ENCODE assay signal across 33 cellular contexts in the genomic region with DNA sequence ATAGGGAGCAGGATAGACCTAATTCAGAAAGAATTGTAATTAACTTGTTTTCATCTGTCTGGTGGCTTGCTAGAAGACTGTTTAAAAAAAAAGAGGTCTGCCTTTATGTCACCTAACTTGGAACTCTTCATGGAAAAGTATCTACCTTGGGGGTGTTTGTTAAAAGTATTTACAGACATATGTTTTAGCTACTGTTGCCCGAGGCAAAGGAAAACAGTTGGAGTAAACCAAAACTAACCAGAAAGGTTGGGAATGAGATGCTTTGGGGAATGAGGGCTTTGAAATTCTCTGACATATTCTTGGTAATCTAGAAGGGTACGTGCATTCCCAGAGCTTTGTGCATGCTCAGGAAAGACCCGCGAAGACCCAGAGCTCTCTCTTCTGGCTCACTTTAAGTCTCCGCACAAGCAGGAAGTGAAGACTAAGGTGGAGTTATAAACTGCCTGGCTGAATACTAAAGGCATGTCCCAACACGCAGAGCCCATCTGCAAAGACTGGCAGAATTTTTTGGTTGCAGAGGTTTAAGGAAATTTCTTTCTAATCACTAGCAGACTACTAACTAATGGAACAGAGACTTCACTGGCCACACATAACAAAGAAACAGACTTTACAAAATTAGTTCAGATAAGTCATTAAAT. TPM values are rescaled to one million over a fixed set of nuclear protein-coding genes. Genes with fewer than 3 reads are reported as not detected.
DNase-seq lines count a peak whose midpoint lies in the region; ATAC-seq, FAIRE-seq and TF ChIP-seq lines count a peak whose summit lies in the region.
"Had no signal": no experiment of that assay in that cellular context is flagged by ENCODE, and none has a peak within 500 bp of the region (broad histone marks: within the 10 kb centered on the region; RNA-seq: fewer than 3 reads in every experiment).

No MANE protein-coding gene starts in this region.

- no peak overlapping the region for H3K56ac ChIP-seq in H1 (replicated peaks; ENCODE audit: insufficient read length, low read depth, low read length)

- no peak for TF ChIP-seq CTCF in activated CD8-positive, alpha-beta T cell treated with anti-CD3 and anti-CD28 coated beads for 36 hours (IDR thresholded peaks at IDR 0.05)
- TF ChIP-seq CTCF in H1 (IDR thresholded peaks at IDR 0.05; ENCODE audit: control extremely low read depth in 1 of 3, insufficient read depth in 1 of 3, low read depth in 1 of 3, low read length in 3 of 3), result no peak
- no peak for TF ChIP-seq CTCF in type B pancreatic cell (conservative IDR thresholded peaks at IDR 0.05)

- no peaks in the 10 kb centered on the region for H3K4me1 ChIP-seq in H1 (replicated peaks in 1 of 4; ENCODE audit: control insufficient read depth in 3 of 4, insufficient read depth in 4 of 4, low read length in 3 of 4)
- H3K4me1 ChIP-seq: left lung, parathyroid adenoma, tibial nerve had no signal

- peak overlapping the region; percentile 0 for H3K27ac Mint-ChIP-seq in activated CD8-positive, alpha-beta T cell treated with anti-CD3 and anti-CD28 coated beads, Interleukin-2, amount 10 ng/mL, durations not matched to agents 7 days and 5 days
- no peak overlapping the region for H3K27ac Mint-ChIP-seq in activated CD8-positive, alpha-beta T cell treated with anti-CD3 and anti-CD28 coated beads for 36 hours
- H3K27ac Mint-ChIP-seq in type B pancreatic cell, result peak overlapping the region; percentile 53
- H3K27ac Mint-ChIP-seq: mesothelial cell of epicardium had no signal

- POLR2A ChIA-PET in activated CD8-positive, alpha-beta T cell treated with anti-CD3 and anti-CD28 coated beads, Interleukin-2, amount 10 ng/mL, durations not matched to agents 7 days and 5 days (lab: Charles Lee), result no interaction called here
- POLR2A ChIA-PET in activated CD8-positive, alpha-beta T cell treated with anti-CD3 and anti-CD28 coated beads for 36 hours (lab: Charles Lee), result interaction anchor here (1.0 to 1.5 kb wide), 2 partner anchors 9 to 34 kb away, joined by 3 read pairs; partner anchors contain the start of gene HIKESHI
- POLR2A ChIA-PET in H1 (lab: Charles Lee; ENCODE audit: partially characterized antibody), result interaction anchor here (0.7 to 1.7 kb wide), 3 partner anchors 10 to 989 kb away, joined by 3 to 6 read pairs (median 3); no protein-coding TSS in a partner anchor

- H3K14ac ChIP-seq in H1 (ENCODE audit: insufficient read length), result no peak overlapping the region

- no peaks in the 10 kb centered on the region for H3K79me2 ChIP-seq in H1 (ENCODE audit: control insufficient read depth in 1 of 2, insufficient read depth in 2 of 2, low read length in 2 of 2)
- H3K79me2 ChIP-seq: parathyroid adenoma had no signal

- no peak overlapping the region for H3K4me3 Mint-ChIP-seq in activated CD8-positive, alpha-beta T cell treated with anti-CD3 and anti-CD28 coated beads, Interleukin-2, amount 10 ng/mL, durations not matched to agents 7 days and 5 days
- H3K4me3 Mint-ChIP-seq in activated CD8-positive, alpha-beta T cell treated with anti-CD3 and anti-CD28 coated beads for 36 hours, result no peak overlapping the region
- no peak overlapping the region for H3K4me3 Mint-ChIP-seq in type B pancreatic cell
- H3K4me3 Mint-ChIP-seq: central memory CD8-positive, alpha-beta T cell; mesothelial cell of epicardium; natural killer cell treated with Interleukin-12 subunit alpha and Interleukin-12 subunit beta and Interleukin-15 and Interleukin-18, amount 100 ng/mL, for 72 hours; stimulated activated naive CD8-positive, alpha-beta T cell treated with anti-CD3 and anti-CD28 coated beads, Interleukin-15, amount 100 ng/mL, for 72 hours had no signal

- H3K18ac ChIP-seq in H1 (ENCODE audit: extremely low read depth, low read length), result no peak overlapping the region

- H2AFZ ChIP-seq in H1 (ENCODE audit: low read length), result no peak overlapping the region
- H2AFZ ChIP-seq: parathyroid adenoma had no signal

- H3K9ac ChIP-seq in H1 (replicated peaks in 1 of 4; ENCODE audit: extremely low read depth in 1 of 4, low read depth in 3 of 4, low read length in 3 of 4), result no peak overlapping the region
- H3K9ac ChIP-seq: parathyroid adenoma had no signal

- H3K23ac ChIP-seq in H1 (ENCODE audit: insufficient read length), result no peak overlapping the region

- H4K91ac ChIP-seq in H1 (replicated peaks; ENCODE audit: insufficient read length, low read length), result no peak overlapping the region

- ATAC-seq in activated CD8-positive, alpha-beta T cell treated with anti-CD3 and anti-CD28 coated beads, Interleukin-2, amount 10 ng/mL, durations not matched to agents 7 days and 5 days, result no peak
- no peak for ATAC-seq in activated CD8-positive, alpha-beta T cell treated with anti-CD3 and anti-CD28 coated beads for 36 hours
- no peak for ATAC-seq in HG03280 (IDR thresholded peaks at IDR 0.05; ENCODE audit: unreplicated experiment)
- ATAC-seq in HG03439 (IDR thresholded peaks at IDR 0.05; ENCODE audit: unreplicated experiment), result no peak
- ATAC-seq: left lung; natural killer cell treated with Interleukin-12 subunit alpha and Interleukin-12 subunit beta and Interleukin-15 and Interleukin-18, amount 100 ng/mL, for 72 hours; Panc1; right cardiac atrium; stimulated activated naive CD8-positive, alpha-beta T cell treated with anti-CD3 and anti-CD28 coated beads, Interleukin-15, amount 100 ng/mL, for 72 hours had no signal

- intact Hi-C loops in activated CD8-positive, alpha-beta T cell treated with anti-CD3 and anti-CD28 coated beads for 36 hours (cut with micrococcal nuclease), result no loop called here

- TF ChIP-seq POLR2A in H1 (IDR thresholded peaks at IDR 0.05; ENCODE audit: control extremely low read depth in 1 of 2, low read depth in 2 of 2, low read length in 2 of 2), result no peak

- no peak overlapping the region for H2BK120ac ChIP-seq in H1 (replicated peaks; ENCODE audit: low read depth, low read length)

- H4K20me1 ChIP-seq in H1 (replicated peaks in 1 of 2; ENCODE audit: control insufficient read depth in 1 of 2, insufficient read depth in 2 of 2, low read length in 2 of 2), result no peaks in the 10 kb centered on the region

- H2BK12ac ChIP-seq in H1 (ENCODE audit: low read depth, low read length), result no peak overlapping the region

- no peak overlapping the region for H2BK20ac ChIP-seq in H1 (ENCODE audit: low read length)

- H2BK15ac ChIP-seq in H1 (ENCODE audit: low read length), result no peak overlapping the region

- no peak overlapping the region for H2AK5ac ChIP-seq in H1 (ENCODE audit: low read depth, low read length)

- no peaks in the 10 kb centered on the region for H3K23me2 ChIP-seq in H1 (ENCODE audit: low read depth, low read length)

- H3K4me1 Mint-ChIP-seq in activated CD8-positive, alpha-beta T cell treated with anti-CD3 and anti-CD28 coated beads, Interleukin-2, amount 10 ng/mL, durations not matched to agents 7 days and 5 days (ENCODE audit: low read depth), result no peaks in the 10 kb centered on the region
- peaks cover under 1% of the 10 kb centered on the region for H3K4me1 Mint-ChIP-seq in activated CD8-positive, alpha-beta T cell treated with anti-CD3 and anti-CD28 coated beads for 36 hours (ENCODE audit: low read depth)
- H3K4me1 Mint-ChIP-seq in type B pancreatic cell (ENCODE audit: unreplicated experiment), result peaks cover 4% of the 10 kb centered on the region
- H3K4me1 Mint-ChIP-seq: central memory CD8-positive, alpha-beta T cell; stimulated activated naive CD8-positive, alpha-beta T cell treated with anti-CD3 and anti-CD28 coated beads, Interleukin-15, amount 100 ng/mL, for 72 hours had no signal

- no peaks in the 10 kb centered on the region for H3K27me3 Mint-ChIP-seq in activated CD8-positive, alpha-beta T cell treated with anti-CD3 and anti-CD28 coated beads, Interleukin-2, amount 10 ng/mL, durations not matched to agents 7 days and 5 days (ENCODE audit: low read depth)
- no peaks in the 10 kb centered on the region for H3K27me3 Mint-ChIP-seq in activated CD8-positive, alpha-beta T cell treated with anti-CD3 and anti-CD28 coated beads for 36 hours
- no peaks in the 10 kb centered on the region for H3K27me3 Mint-ChIP-seq in type B pancreatic cell
- H3K27me3 Mint-ChIP-seq: central memory CD8-positive, alpha-beta T cell; natural killer cell treated with Interleukin-12 subunit alpha and Interleukin-12 subunit beta and Interleukin-15 and Interleukin-18, amount 100 ng/mL, for 72 hours; stimulated activated naive CD8-positive, alpha-beta T cell treated with anti-CD3 and anti-CD28 coated beads, Interleukin-15, amount 100 ng/mL, for 72 hours had no signal

- H3K27ac ChIP-seq in H1 (ENCODE audit: low read depth, low read length), result peak overlapping the region; percentile 53; the same call in 1 of the 2 replicates
- H3K27ac ChIP-seq: C4-2B, dorsolateral prefrontal cortex, left lung, parathyroid adenoma, tibial nerve had no signal

- TF ChIP-seq RAD21 in H1 (IDR thresholded peaks at IDR 0.05 in 1 of 2, conservative IDR thresholded peaks at IDR 0.05 in 1 of 2; ENCODE audit: low read depth in 2 of 2, low read length in 2 of 2), result no peak

- peaks cover 0 to 27% (median 14%) of the 10 kb centered on the region in 4 experiments; a peak in 3 of 8 replicates for H3K36me3 ChIP-seq in H1 (ENCODE audit: control insufficient read depth in 2 of 4, insufficient read depth in 4 of 4, low read length in 3 of 4)

- CTCF ChIA-PET in activated CD8-positive, alpha-beta T cell treated with anti-CD3 and anti-CD28 coated beads, Interleukin-2, amount 10 ng/mL, durations not matched to agents 7 days and 5 days (lab: Charles Lee), result no interaction called here
- CTCF ChIA-PET in activated CD8-positive, alpha-beta T cell treated with anti-CD3 and anti-CD28 coated beads for 36 hours (lab: Charles Lee), result interaction anchor here (0.6 to 1.0 kb wide), 2 partner anchors 10 to 121 kb away, joined by 3 read pairs; no protein-coding TSS in a partner anchor
- CTCF ChIA-PET in H1 (lab: Charles Lee; ENCODE audit: partially characterized antibody), result interaction anchor here (1.5 kb wide), 1 partner anchor 20 kb away, joined by 3 read pairs; no protein-coding TSS in a partner anchor

- no peak for FAIRE-seq in H1 (lab: Jason Lieb, UNC)
- FAIRE-seq: endothelial cell of umbilical vein, HTR-8/SVneo had no signal

- peaks cover 58% of the 10 kb centered on the region for H3K36me3 Mint-ChIP-seq in activated CD8-positive, alpha-beta T cell treated with anti-CD3 and anti-CD28 coated beads, Interleukin-2, amount 10 ng/mL, durations not matched to agents 7 days and 5 days (ENCODE audit: low read depth)
- peaks cover 59% of the 10 kb centered on the region for H3K36me3 Mint-ChIP-seq in activated CD8-positive, alpha-beta T cell treated with anti-CD3 and anti-CD28 coated beads for 36 hours (ENCODE audit: low read depth)
- peaks cover 52% of the 10 kb centered on the region for H3K36me3 Mint-ChIP-seq in type B pancreatic cell

- TF ChIP-seq EP300 in H1 (IDR thresholded peaks at IDR 0.05; ENCODE audit: borderline replicate concordance in 1 of 2, low read depth in 2 of 2, low read length in 2 of 2), result no peak

- H3K9me3 ChIP-seq in H1 (ENCODE audit: insufficient read depth in 2 of 2, low read depth in 1 of 2, low read length in 1 of 2), result no peaks in the 10 kb centered on the region; a peak in 1 of 4 replicates

- H3K9me3 Mint-ChIP-seq in activated CD8-positive, alpha-beta T cell treated with anti-CD3 and anti-CD28 coated beads, Interleukin-2, amount 10 ng/mL, durations not matched to agents 7 days and 5 days (ENCODE audit: insufficient read depth), result no peaks in the 10 kb centered on the region
- H3K9me3 Mint-ChIP-seq in activated CD8-positive, alpha-beta T cell treated with anti-CD3 and anti-CD28 coated beads for 36 hours, result no peaks in the 10 kb centered on the region
- peaks cover 14% of the 10 kb centered on the region for H3K9me3 Mint-ChIP-seq in type B pancreatic cell
- H3K9me3 Mint-ChIP-seq: central memory CD8-positive, alpha-beta T cell; natural killer cell treated with Interleukin-12 subunit alpha and Interleukin-12 subunit beta and Interleukin-15 and Interleukin-18, amount 100 ng/mL, for 72 hours; stimulated activated naive CD8-positive, alpha-beta T cell treated with anti-CD3 and anti-CD28 coated beads, Interleukin-15, amount 100 ng/mL, for 72 hours had no signal

- DNase-seq in activated CD8-positive, alpha-beta T cell treated with anti-CD3 and anti-CD28 coated beads, Interleukin-2, amount 10 ng/mL, durations not matched to agents 7 days and 5 days, result no peak
- no peak for DNase-seq in activated CD8-positive, alpha-beta T cell treated with anti-CD3 and anti-CD28 coated beads for 36 hours
- peak; percentile 12 for DNase-seq in M059J (ENCODE audit: low read depth)
- no peak for DNase-seq in H1 (ENCODE audit: low read depth in 1 of 2, low spot score in 2 of 2)
- DNase-seq in type B pancreatic cell (ENCODE audit: extremely low spot score, unreplicated experiment), result no peak
- no peak for DNase-seq in NCI-H1092 (lab: John Stamatoyannopoulos, UW)
- DNase-seq: ACHN; activated effector memory CD4-positive, alpha-beta T cell treated with Interleukin-2 at 50 U/mL for 16 hours; anterior cingulate cortex; Calu3; dorsolateral prefrontal cortex; foreskin melanocyte; GOT3; left lung; NCI-H1105 treated with DMSO at 0.1 percent for 48 hours; NCI-H2081; NCI-H510A; right cardiac atrium; stimulated activated CD4-positive, alpha-beta T cell treated with anti-CD3 and anti-CD28 coated beads, Interleukin-12 subunit alpha, Interleukin-12 subunit beta, amount 100 ng/mL, for 4 hours; stimulated activated CD4-positive, alpha-beta T cell treated with anti-CD3 and anti-CD28 coated beads, Interleukin-4, amount 100 ng/mL, for 4 hours; stimulated activated naive CD8-positive, alpha-beta T cell treated with anti-CD3 and anti-CD28 coated beads, Interleukin-15, amount 100 ng/mL, for 72 hours had no signal

- no peaks in the 10 kb centered on the region for H3K27me3 ChIP-seq in H1 (replicated peaks in 1 of 4; ENCODE audit: control insufficient read depth in 3 of 4, extremely low read depth in 1 of 4, insufficient read depth in 3 of 4, low read length in 3 of 4)
- H3K27me3 ChIP-seq: dorsolateral prefrontal cortex, left lung, tibial nerve had no signal

- H4K8ac ChIP-seq in H1 (ENCODE audit: extremely low read depth, insufficient read depth, low read length), result no peak overlapping the region

- WGBS in H1 (ENCODE audit: extremely low coverage in 1 of 2, insufficient coverage in 1 of 2, insufficient read length in 1 of 2, insufficient replicate concordance in 2 of 2, low coverage in 1 of 2, low lambda C conversion rate in 2 of 2, missing lambda C conversion rate in 1 of 2), 2 experiments, result 92% methylated on average over 6 of the region's 6 CpGs; no CpG with 5 or more reads in 1 of the 2 experiments

- H3K4me3 ChIP-seq in H1 (ENCODE audit: extremely low read depth in 1 of 4, insufficient read depth in 2 of 4, low read depth in 3 of 4, low read length in 4 of 4), result no peak overlapping the region
- H3K4me3 ChIP-seq: dorsolateral prefrontal cortex, left lung, tibial nerve had no signal

- H4K5ac ChIP-seq in H1 (ENCODE audit: insufficient read length, low read depth, low read length), result no peak overlapping the region

- no peak overlapping the region for H3K4ac ChIP-seq in H1 (replicated peaks; ENCODE audit: insufficient read length, low read depth, low read length)

- no peak overlapping the region for H2BK5ac ChIP-seq in H1 (ENCODE audit: low read depth, low read length)

- no peak overlapping the region for H3K4me2 ChIP-seq in H1 (ENCODE audit: insufficient read depth in 1 of 2, low read depth in 2 of 2, low read length in 2 of 2)

- H3K79me1 ChIP-seq in H1 (ENCODE audit: low read depth, low read length), result no peaks in the 10 kb centered on the region

RNA-seq across cellular contexts. Expression of gene HIKESHI, which starts 33.2 kb away (rescaled TPM):
- total RNA-seq in activated CD8-positive, alpha-beta T cell treated with anti-CD3 and anti-CD28 coated beads, Interleukin-2, amount 10 ng/mL, durations not matched to agents 7 days and 5 days, result 10 to 100 TPM; 45.3 to 49.9 TPM
- 10 to 100 TPM; 59.6 to 60.5 TPM for total RNA-seq in activated CD8-positive, alpha-beta T cell treated with anti-CD3 and anti-CD28 coated beads for 36 hours
- 94.4 and 98.2 TPM in 2 replicates for total RNA-seq in M059J (2014; rRNA removed; shearing (Covaris generic))
- total RNA-seq in H1 (2021; fragmentation: NEBNext Ultra II Directional; extraction: Animal tissue kit (Norgen Biotek cat#: 25700)), result 58.3 and 65.4 TPM in 2 replicates
- 65.9 and 90.2 TPM in 2 replicates for polyA plus RNA-seq in H1 (2011; rRNA removed)
- 82.3 TPM for polyA plus RNA-seq in H1 (2011; cell fraction: cytosol; rRNA removed)
- polyA plus RNA-seq in H1 (2011; cell fraction: nucleus; rRNA removed), result 62.3 TPM
- 68.4 to 91.1 TPM (median 75.7 TPM) in 4 replicates for polyA plus RNA-seq in H1 (2012, experiment 1 of 2)
- 56.3 TPM for polyA plus RNA-seq in H1 (2012, experiment 2 of 2)
- 83.8 TPM for polyA plus RNA-seq in H1 (2013, experiment 1 of 2)
- 94.1 TPM for polyA plus RNA-seq in H1 (2013, experiment 2 of 2)
- 39.4 and 83.0 TPM in 2 replicates for polyA minus RNA-seq in H1 (2011; rRNA and poly(A)+ RNA removed)
- polyA minus RNA-seq in H1 (2011; cell fraction: cytosol; rRNA and poly(A)+ RNA removed), result 27.5 TPM
- polyA minus RNA-seq in H1 (2011; cell fraction: nucleus; rRNA and poly(A)+ RNA removed), result 31.4 TPM
- total RNA-seq in type B pancreatic cell (ENCODE audit: low replicate concordance), result 29.9 and 40.4 TPM in 2 replicates

RNA-seq across cellular contexts. Expression of gene CCDC81, which starts 39.4 kb away (rescaled TPM):
- under 1 TPM; 0.42 to 0.66 TPM for total RNA-seq in activated CD8-positive, alpha-beta T cell treated with anti-CD3 and anti-CD28 coated beads, Interleukin-2, amount 10 ng/mL, durations not matched to agents 7 days and 5 days
- under 1 TPM; 0.83 TPM for total RNA-seq in activated CD8-positive, alpha-beta T cell treated with anti-CD3 and anti-CD28 coated beads for 36 hours
- total RNA-seq in M059J (2014; rRNA removed; shearing (Covaris generic)), result 0.79 TPM in 2 replicates
- total RNA-seq in H1 (2021; fragmentation: NEBNext Ultra II Directional; extraction: Animal tissue kit (Norgen Biotek cat#: 25700)), result 0.58 and 1.4 TPM in 2 replicates
- polyA plus RNA-seq in H1 (2011; rRNA removed), result 0.20 and 0.30 TPM in 2 replicates
- polyA plus RNA-seq in H1 (2011; cell fraction: cytosol; rRNA removed), result 0.25 TPM
- 0.97 TPM for polyA plus RNA-seq in H1 (2011; cell fraction: nucleus; rRNA removed)
- 0.47 to 1.0 TPM (median 0.64 TPM) in 4 replicates for polyA plus RNA-seq in H1 (2012, experiment 1 of 2)
- polyA plus RNA-seq in H1 (2012, experiment 2 of 2), result not detected
- 0.41 TPM for polyA plus RNA-seq in H1 (2013, experiment 1 of 2)
- 0.31 TPM for polyA plus RNA-seq in H1 (2013, experiment 2 of 2)
- polyA minus RNA-seq in H1 (2011; rRNA and poly(A)+ RNA removed), result 0.32 and 0.44 TPM in 2 replicates
- polyA minus RNA-seq in H1 (2011; cell fraction: cytosol; rRNA and poly(A)+ RNA removed), result not detected
- polyA minus RNA-seq in H1 (2011; cell fraction: nucleus; rRNA and poly(A)+ RNA removed), result 0.70 TPM
- total RNA-seq in type B pancreatic cell (ENCODE audit: low replicate concordance), result 0.79 and 3.2 TPM in 2 replicates
- total RNA-seq: SK-MEL-5 had no signal
